ENCODE assay signal across 1 cellular context in genomic region chr1:20507564-20508410, GRCh38.
TF ChIP-seq lines count a peak whose summit lies in the region.

A gene with protein sequence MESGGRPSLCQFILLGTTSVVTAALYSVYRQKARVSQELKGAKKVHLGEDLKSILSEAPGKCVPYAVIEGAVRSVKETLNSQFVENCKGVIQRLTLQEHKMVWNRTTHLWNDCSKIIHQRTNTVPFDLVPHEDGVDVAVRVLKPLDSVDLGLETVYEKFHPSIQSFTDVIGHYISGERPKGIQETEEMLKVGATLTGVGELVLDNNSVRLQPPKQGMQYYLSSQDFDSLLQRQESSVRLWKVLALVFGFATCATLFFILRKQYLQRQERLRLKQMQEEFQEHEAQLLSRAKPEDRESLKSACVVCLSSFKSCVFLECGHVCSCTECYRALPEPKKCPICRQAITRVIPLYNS (minus strand): TSS chr1:20508151. CDS start chr1:20508024, 127 bp downstream.

TF ChIP-seq in GM23338, 12 proteins besides CTCF, POLR2A, EP300 and RAD21:
- TF ChIP-seq, protein P1, sequence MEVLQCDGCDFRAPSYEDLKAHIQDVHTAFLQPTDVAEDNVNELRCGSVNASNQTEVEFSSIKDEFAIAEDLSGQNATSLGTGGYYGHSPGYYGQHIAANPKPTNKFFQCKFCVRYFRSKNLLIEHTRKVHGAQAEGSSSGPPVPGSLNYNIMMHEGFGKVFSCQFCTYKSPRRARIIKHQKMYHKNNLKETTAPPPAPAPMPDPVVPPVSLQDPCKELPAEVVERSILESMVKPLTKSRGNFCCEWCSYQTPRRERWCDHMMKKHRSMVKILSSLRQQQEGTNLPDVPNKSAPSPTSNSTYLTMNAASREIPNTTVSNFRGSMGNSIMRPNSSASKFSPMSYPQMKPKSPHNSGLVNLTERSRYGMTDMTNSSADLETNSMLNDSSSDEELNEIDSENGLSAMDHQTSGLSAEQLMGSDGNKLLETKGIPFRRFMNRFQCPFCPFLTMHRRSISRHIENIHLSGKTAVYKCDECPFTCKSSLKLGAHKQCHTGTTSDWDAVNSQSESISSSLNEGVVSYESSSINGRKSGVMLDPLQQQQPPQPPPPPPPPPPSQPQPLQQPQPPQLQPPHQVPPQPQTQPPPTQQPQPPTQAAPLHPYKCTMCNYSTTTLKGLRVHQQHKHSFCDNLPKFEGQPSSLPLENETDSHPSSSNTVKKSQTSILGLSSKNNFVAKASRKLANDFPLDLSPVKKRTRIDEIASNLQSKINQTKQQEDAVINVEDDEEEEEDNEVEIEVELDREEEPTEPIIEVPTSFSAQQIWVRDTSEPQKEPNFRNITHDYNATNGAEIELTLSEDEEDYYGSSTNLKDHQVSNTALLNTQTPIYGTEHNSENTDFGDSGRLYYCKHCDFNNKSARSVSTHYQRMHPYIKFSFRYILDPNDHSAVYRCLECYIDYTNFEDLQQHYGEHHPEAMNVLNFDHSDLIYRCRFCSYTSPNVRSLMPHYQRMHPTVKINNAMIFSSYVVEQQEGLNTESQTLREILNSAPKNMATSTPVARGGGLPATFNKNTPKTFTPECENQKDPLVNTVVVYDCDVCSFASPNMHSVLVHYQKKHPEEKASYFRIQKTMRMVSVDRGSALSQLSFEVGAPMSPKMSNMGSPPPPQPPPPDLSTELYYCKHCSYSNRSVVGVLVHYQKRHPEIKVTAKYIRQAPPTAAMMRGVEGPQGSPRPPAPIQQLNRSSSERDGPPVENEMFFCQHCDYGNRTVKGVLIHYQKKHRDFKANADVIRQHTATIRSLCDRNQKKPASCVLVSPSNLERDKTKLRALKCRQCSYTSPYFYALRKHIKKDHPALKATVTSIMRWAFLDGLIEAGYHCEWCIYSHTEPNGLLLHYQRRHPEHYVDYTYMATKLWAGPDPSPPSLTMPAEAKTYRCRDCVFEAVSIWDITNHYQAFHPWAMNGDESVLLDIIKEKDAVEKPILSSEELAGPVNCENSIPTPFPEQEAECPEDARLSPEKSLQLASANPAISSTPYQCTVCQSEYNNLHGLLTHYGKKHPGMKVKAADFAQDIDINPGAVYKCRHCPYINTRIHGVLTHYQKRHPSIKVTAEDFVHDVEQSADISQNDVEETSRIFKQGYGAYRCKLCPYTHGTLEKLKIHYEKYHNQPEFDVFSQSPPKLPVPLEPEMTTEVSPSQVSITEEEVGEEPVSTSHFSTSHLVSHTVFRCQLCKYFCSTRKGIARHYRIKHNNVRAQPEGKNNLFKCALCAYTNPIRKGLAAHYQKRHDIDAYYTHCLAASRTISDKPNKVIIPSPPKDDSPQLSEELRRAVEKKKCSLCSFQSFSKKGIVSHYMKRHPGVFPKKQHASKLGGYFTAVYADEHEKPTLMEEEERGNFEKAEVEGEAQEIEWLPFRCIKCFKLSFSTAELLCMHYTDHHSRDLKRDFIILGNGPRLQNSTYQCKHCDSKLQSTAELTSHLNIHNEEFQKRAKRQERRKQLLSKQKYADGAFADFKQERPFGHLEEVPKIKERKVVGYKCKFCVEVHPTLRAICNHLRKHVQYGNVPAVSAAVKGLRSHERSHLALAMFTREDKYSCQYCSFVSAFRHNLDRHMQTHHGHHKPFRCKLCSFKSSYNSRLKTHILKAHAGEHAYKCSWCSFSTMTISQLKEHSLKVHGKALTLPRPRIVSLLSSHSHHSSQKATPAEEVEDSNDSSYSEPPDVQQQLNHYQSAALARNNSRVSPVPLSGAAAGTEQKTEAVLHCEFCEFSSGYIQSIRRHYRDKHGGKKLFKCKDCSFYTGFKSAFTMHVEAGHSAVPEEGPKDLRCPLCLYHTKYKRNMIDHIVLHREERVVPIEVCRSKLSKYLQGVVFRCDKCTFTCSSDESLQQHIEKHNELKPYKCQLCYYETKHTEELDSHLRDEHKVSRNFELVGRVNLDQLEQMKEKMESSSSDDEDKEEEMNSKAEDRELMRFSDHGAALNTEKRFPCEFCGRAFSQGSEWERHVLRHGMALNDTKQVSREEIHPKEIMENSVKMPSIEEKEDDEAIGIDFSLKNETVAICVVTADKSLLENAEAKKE (CRISPR knock-in tag; IDR thresholded peaks at IDR 0.05) = no peak
- TF ChIP-seq POLR2AphosphoS5 (IDR thresholded peaks at IDR 0.05; ENCODE audit: low read depth) (peak; percentile 85), ETS1 (IDR thresholded peaks at IDR 0.05) (peak; percentile 94), ZNF331 (CRISPR knock-in tag; IDR thresholded peaks at IDR 0.05; ENCODE audit: low read depth) (no peak), CREB1 (CRISPR knock-in tag; IDR thresholded peaks at IDR 0.05; ENCODE audit: low read depth) (peak; percentile 96), STAT1 (IDR thresholded peaks at IDR 0.05; ENCODE audit: unreplicated experiment) (no peak), NANOG (IDR thresholded peaks at IDR 0.05; ENCODE audit: borderline replicate concordance) (no peak), EZH2phosphoT487 (IDR thresholded peaks at IDR 0.05; ENCODE audit: unreplicated experiment) (no peak), ZNF114 (CRISPR knock-in tag; IDR thresholded peaks at IDR 0.05) (no peak), JUNB (IDR thresholded peaks at IDR 0.05; ENCODE audit: unreplicated experiment) (no peak), EZH2 (IDR thresholded peaks at IDR 0.05; ENCODE audit: low read depth, unreplicated experiment) (no peak)
- TF ChIP-seq, protein P2, sequence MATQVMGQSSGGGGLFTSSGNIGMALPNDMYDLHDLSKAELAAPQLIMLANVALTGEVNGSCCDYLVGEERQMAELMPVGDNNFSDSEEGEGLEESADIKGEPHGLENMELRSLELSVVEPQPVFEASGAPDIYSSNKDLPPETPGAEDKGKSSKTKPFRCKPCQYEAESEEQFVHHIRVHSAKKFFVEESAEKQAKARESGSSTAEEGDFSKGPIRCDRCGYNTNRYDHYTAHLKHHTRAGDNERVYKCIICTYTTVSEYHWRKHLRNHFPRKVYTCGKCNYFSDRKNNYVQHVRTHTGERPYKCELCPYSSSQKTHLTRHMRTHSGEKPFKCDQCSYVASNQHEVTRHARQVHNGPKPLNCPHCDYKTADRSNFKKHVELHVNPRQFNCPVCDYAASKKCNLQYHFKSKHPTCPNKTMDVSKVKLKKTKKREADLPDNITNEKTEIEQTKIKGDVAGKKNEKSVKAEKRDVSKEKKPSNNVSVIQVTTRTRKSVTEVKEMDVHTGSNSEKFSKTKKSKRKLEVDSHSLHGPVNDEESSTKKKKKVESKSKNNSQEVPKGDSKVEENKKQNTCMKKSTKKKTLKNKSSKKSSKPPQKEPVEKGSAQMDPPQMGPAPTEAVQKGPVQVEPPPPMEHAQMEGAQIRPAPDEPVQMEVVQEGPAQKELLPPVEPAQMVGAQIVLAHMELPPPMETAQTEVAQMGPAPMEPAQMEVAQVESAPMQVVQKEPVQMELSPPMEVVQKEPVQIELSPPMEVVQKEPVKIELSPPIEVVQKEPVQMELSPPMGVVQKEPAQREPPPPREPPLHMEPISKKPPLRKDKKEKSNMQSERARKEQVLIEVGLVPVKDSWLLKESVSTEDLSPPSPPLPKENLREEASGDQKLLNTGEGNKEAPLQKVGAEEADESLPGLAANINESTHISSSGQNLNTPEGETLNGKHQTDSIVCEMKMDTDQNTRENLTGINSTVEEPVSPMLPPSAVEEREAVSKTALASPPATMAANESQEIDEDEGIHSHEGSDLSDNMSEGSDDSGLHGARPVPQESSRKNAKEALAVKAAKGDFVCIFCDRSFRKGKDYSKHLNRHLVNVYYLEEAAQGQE (IDR thresholded peaks at IDR 0.05; ENCODE audit: unreplicated experiment) = peak; percentile 41
